ENCODE assay signal across 38 cellular contexts in the genomic region with DNA sequence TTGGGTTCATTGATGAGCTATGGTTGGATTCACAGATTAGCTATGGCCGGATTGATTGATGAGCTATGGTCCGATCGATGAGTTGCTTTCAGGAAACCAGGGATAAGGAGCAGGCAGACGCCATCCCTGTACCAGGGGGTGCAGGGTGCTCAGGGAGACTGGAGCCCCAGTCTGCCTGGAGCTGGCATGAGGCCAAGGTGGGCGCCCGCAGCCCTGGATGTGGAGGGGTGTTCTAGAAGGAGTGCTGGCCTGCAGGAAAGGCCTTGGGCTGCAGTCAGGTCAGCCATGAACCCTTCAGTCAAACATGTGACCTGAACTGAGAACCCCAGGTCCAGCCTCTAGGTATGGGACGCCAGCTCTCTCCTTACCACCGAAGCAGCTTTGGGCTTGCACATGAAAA.
"Had no signal": no experiment of that assay in that cellular context is flagged by ENCODE, and none has a peak within 500 bp of the region (broad histone marks: within the 10 kb centered on the region; RNA-seq: fewer than 3 reads in every experiment).

No MANE protein-coding gene starts in this region.

- ATAC-seq: activated CD4-positive, alpha-beta T cell treated with anti-CD3 and anti-CD28 coated beads for 36 hours; activated CD4-positive, CD25-positive, alpha-beta regulatory T cell treated with anti-CD3 and anti-CD28 coated beads, Interleukin-2, amount 50 U/mL, for 24 hours; activated CD8-positive, alpha-beta memory T cell treated with anti-CD3 and anti-CD28 coated beads, Interleukin-2, amount 10 ng/mL, durations not matched to agents 7 days and 5 days; activated CD8-positive, alpha-beta T cell treated with anti-CD3 and anti-CD28 coated beads, Interleukin-2, amount 10 ng/mL, durations not matched to agents 7 days and 5 days; activated naive CD4-positive, alpha-beta T cell treated with anti-CD3 and anti-CD28 coated beads, Interleukin-2, amount 50 U/mL, for 72 hours; activated T-cell treated with anti-CD3 and anti-CD28 coated beads, Interleukin-2, amount 50 U/mL, for 72 hours; activated T-helper 17 cell treated with anti-CD3 and anti-CD28 coated beads, Interleukin-2, amount 50 U/mL, for 72 hours; body of pancreas had no signal

- H3K27ac ChIP-seq: adrenal gland, body of pancreas, brain microvascular endothelial cell, breast epithelium, VCaP had no signal

- H3K9me3 Mint-ChIP-seq: activated CD4-positive, alpha-beta memory T cell treated with anti-CD3 and anti-CD28 coated beads, Interleukin-2, amount 10 ng/mL, durations not matched to agents 7 days and 5 days; activated CD4-positive, alpha-beta T cell treated with anti-CD3 and anti-CD28 coated beads, Interleukin-2, amount 10 ng/mL, durations not matched to agents 7 days and 5 days; activated naive CD4-positive, alpha-beta T cell treated with anti-CD3 and anti-CD28 coated beads for 36 hours; activated naive CD4-positive, alpha-beta T cell treated with anti-CD3 and anti-CD28 coated beads, Interleukin-2, amount 50 U/mL, for 72 hours; activated naive CD8-positive, alpha-beta T cell treated with anti-CD3 and anti-CD28 coated beads for 36 hours; activated T-cell treated with anti-CD3 and anti-CD28 coated beads, Interleukin-2, amount 50 U/mL, for 24 hours; activated T-cell treated with anti-CD3 and anti-CD28 coated beads, Interleukin-2, amount 50 U/mL, for 72 hours; activated T-helper 1 cell treated with anti-CD3 and anti-CD28 coated beads, Interleukin-12 subunit alpha, Interleukin-12 subunit beta, Interleukin-2, Interleukin-4 antibody, amounts not matched to agents 30 ng/mL and 10 ng/mL and 1 ng/mL, durations not matched to agents 14 hours and 24 hours and 36 hours; activated T-helper 17 cell treated with anti-CD3 and anti-CD28 coated beads, Interleukin-2, amount 50 U/mL, for 72 hours; T-helper 1 cell treated with Interleukin-12 subunit alpha and Interleukin-12 subunit beta and Interleukin-4 antibody, amounts not matched to agents 30 μg/mL and 1 μg/mL, for 36 hours; T-helper 2 cell treated with Interferon-gamma antibody and Interleukin-4, amounts not matched to agents 5 μg/mL and 100 μg/mL, for 36 hours had no signal

- H3K36me3 Mint-ChIP-seq: activated CD8-positive, alpha-beta memory T cell treated with anti-CD3 and anti-CD28 coated beads, Interleukin-2, amount 10 ng/mL, durations not matched to agents 7 days and 5 days; activated naive CD4-positive, alpha-beta T cell treated with anti-CD3 and anti-CD28 coated beads, Interleukin-2, amount 50 U/mL, for 72 hours; activated naive CD8-positive, alpha-beta T cell treated with anti-CD3 and anti-CD28 coated beads for 36 hours had no signal

- H3K9me3 ChIP-seq: adrenal gland, body of pancreas, breast epithelium had no signal

- H3K27ac Mint-ChIP-seq: activated CD4-positive, alpha-beta memory T cell treated with anti-CD3 and anti-CD28 coated beads, Interleukin-2, amount 10 ng/mL, durations not matched to agents 7 days and 5 days; activated CD4-positive, alpha-beta T cell treated with anti-CD3 and anti-CD28 coated beads for 36 hours; activated CD4-positive, alpha-beta T cell treated with anti-CD3 and anti-CD28 coated beads, Interleukin-2, amount 10 ng/mL, durations not matched to agents 7 days and 5 days; activated CD8-positive, alpha-beta memory T cell treated with anti-CD3 and anti-CD28 coated beads, Interleukin-2, amount 10 ng/mL, durations not matched to agents 7 days and 5 days; activated CD8-positive, alpha-beta T cell treated with anti-CD3 and anti-CD28 coated beads, Interleukin-2, amount 10 ng/mL, durations not matched to agents 7 days and 5 days; activated naive CD4-positive, alpha-beta T cell treated with anti-CD3 and anti-CD28 coated beads for 36 hours; activated naive CD4-positive, alpha-beta T cell treated with anti-CD3 and anti-CD28 coated beads, Interleukin-2, amount 50 U/mL, for 72 hours; activated naive CD8-positive, alpha-beta T cell treated with anti-CD3 and anti-CD28 coated beads for 36 hours; activated T-cell treated with anti-CD3 and anti-CD28 coated beads, Interleukin-2, amount 50 U/mL, for 24 hours; activated T-cell treated with anti-CD3 and anti-CD28 coated beads, Interleukin-2, amount 50 U/mL, for 72 hours; activated T-helper 1 cell treated with anti-CD3 and anti-CD28 coated beads, Interleukin-12 subunit alpha, Interleukin-12 subunit beta, Interleukin-2, Interleukin-4 antibody, amounts not matched to agents 30 ng/mL and 10 ng/mL and 1 ng/mL, durations not matched to agents 14 hours and 24 hours and 36 hours; activated T-helper 17 cell treated with anti-CD3 and anti-CD28 coated beads, Interleukin-2, amount 50 U/mL, for 72 hours; T-helper 1 cell treated with Interleukin-12 subunit alpha and Interleukin-12 subunit beta and Interleukin-4 antibody, amounts not matched to agents 30 μg/mL and 1 μg/mL, for 36 hours; T-helper 2 cell treated with Interferon-gamma antibody and Interleukin-4, amounts not matched to agents 5 μg/mL and 100 μg/mL, for 36 hours had no signal

- H3K27me3 Mint-ChIP-seq: activated CD4-positive, alpha-beta memory T cell treated with anti-CD3 and anti-CD28 coated beads, Interleukin-2, amount 10 ng/mL, durations not matched to agents 7 days and 5 days; activated CD4-positive, alpha-beta T cell treated with anti-CD3 and anti-CD28 coated beads, Interleukin-2, amount 10 ng/mL, durations not matched to agents 7 days and 5 days; activated CD8-positive, alpha-beta memory T cell treated with anti-CD3 and anti-CD28 coated beads, Interleukin-2, amount 10 ng/mL, durations not matched to agents 7 days and 5 days had no signal

- DNase-seq: activated CD4-positive, alpha-beta memory T cell treated with anti-CD3 and anti-CD28 coated beads, Interleukin-2, amount 10 ng/mL, durations not matched to agents 7 days and 5 days; activated CD4-positive, alpha-beta T cell treated with anti-CD3 and anti-CD28 coated beads for 1 hour; activated CD4-positive, alpha-beta T cell treated with anti-CD3 and anti-CD28 coated beads for 36 hours; activated CD4-positive, alpha-beta T cell treated with anti-CD3 and anti-CD28 coated beads for 48 hours; activated CD4-positive, alpha-beta T cell treated with anti-CD3 and anti-CD28 coated beads, Interleukin-2, amount 10 ng/mL, durations not matched to agents 7 days and 5 days; activated CD4-positive, alpha-beta T cell treated with anti-CD3 and anti-CD28 coated beads, Interleukin-2, amount 50 U/mL, for 48 hours; activated CD4-positive, CD25-positive, alpha-beta regulatory T cell; activated CD8-positive, alpha-beta memory T cell treated with anti-CD3 and anti-CD28 coated beads for 24 hours; activated CD8-positive, alpha-beta memory T cell treated with anti-CD3 and anti-CD28 coated beads, Interleukin-2, amount 10 ng/mL, durations not matched to agents 7 days and 5 days; activated CD8-positive, alpha-beta memory T cell treated with anti-CD3 and anti-CD28 coated beads, Interleukin-2, amount 50 U/mL, for 48 hours; activated CD8-positive, alpha-beta T cell treated with anti-CD3 and anti-CD28 coated beads, Interleukin-2, amount 10 ng/mL, durations not matched to agents 7 days and 5 days; activated effector memory CD4-positive, alpha-beta T cell treated with anti-CD3 and anti-CD28 coated beads, Interleukin-2, amount 50 U/mL, for 16 hours; activated gamma-delta T cell treated with Interleukin-2 at 50 U/mL for 16 hours; activated naive CD4-positive, alpha-beta T cell; activated naive CD4-positive, alpha-beta T cell treated with anti-CD3 and anti-CD28 coated beads for 36 hours; activated naive CD4-positive, alpha-beta T cell treated with anti-CD3 and anti-CD28 coated beads, Interleukin-2, amount 50 U/mL, for 16 hours; activated naive CD8-positive, alpha-beta T cell treated with anti-CD3 and anti-CD28 coated beads for 36 hours; activated T-cell treated with anti-CD3 and anti-CD28 coated beads, Interleukin-2, amount 50 U/mL, for 24 hours; activated T-cell treated with anti-CD3 and anti-CD28 coated beads, Interleukin-2, amount 50 U/mL, for 72 hours; adrenal gland; amniotic stem cell; aorta; brain microvascular endothelial cell; central memory CD4-positive, alpha-beta T cell; T-helper 1 cell; T-helper 2 cell; T-helper 9 cell had no signal

- H3K27me3 ChIP-seq: body of pancreas, brain microvascular endothelial cell had no signal

- H3K4me1 ChIP-seq: adrenal gland, breast epithelium had no signal

- H3K4me3 Mint-ChIP-seq: activated CD4-positive, alpha-beta memory T cell treated with anti-CD3 and anti-CD28 coated beads, Interleukin-2, amount 10 ng/mL, durations not matched to agents 7 days and 5 days; activated CD4-positive, alpha-beta T cell treated with anti-CD3 and anti-CD28 coated beads for 36 hours; activated CD4-positive, alpha-beta T cell treated with anti-CD3 and anti-CD28 coated beads, Interleukin-2, amount 10 ng/mL, durations not matched to agents 7 days and 5 days; activated CD8-positive, alpha-beta memory T cell treated with anti-CD3 and anti-CD28 coated beads, Interleukin-2, amount 10 ng/mL, durations not matched to agents 7 days and 5 days; activated CD8-positive, alpha-beta T cell treated with anti-CD3 and anti-CD28 coated beads, Interleukin-2, amount 10 ng/mL, durations not matched to agents 7 days and 5 days; activated naive CD4-positive, alpha-beta T cell treated with anti-CD3 and anti-CD28 coated beads for 36 hours; activated naive CD8-positive, alpha-beta T cell treated with anti-CD3 and anti-CD28 coated beads for 36 hours; activated T-cell treated with anti-CD3 and anti-CD28 coated beads, Interleukin-2, amount 50 U/mL, for 24 hours; activated T-cell treated with anti-CD3 and anti-CD28 coated beads, Interleukin-2, amount 50 U/mL, for 72 hours; activated T-helper 1 cell treated with anti-CD3 and anti-CD28 coated beads, Interleukin-12 subunit alpha, Interleukin-12 subunit beta, Interleukin-2, Interleukin-4 antibody, amounts not matched to agents 30 ng/mL and 10 ng/mL and 1 ng/mL, durations not matched to agents 14 hours and 24 hours and 36 hours; activated T-helper 17 cell treated with anti-CD3 and anti-CD28 coated beads, Interleukin-2, amount 50 U/mL, for 72 hours; T-helper 1 cell treated with Interleukin-12 subunit alpha and Interleukin-12 subunit beta and Interleukin-4 antibody, amounts not matched to agents 30 μg/mL and 1 μg/mL, for 36 hours; T-helper 2 cell treated with Interferon-gamma antibody and Interleukin-4, amounts not matched to agents 5 μg/mL and 100 μg/mL, for 36 hours had no signal

- H3K4me3 ChIP-seq: adrenal gland, body of pancreas, breast epithelium had no signal

- H3K4me1 Mint-ChIP-seq: activated CD4-positive, alpha-beta memory T cell treated with anti-CD3 and anti-CD28 coated beads, Interleukin-2, amount 10 ng/mL, durations not matched to agents 7 days and 5 days; activated CD4-positive, alpha-beta T cell treated with anti-CD3 and anti-CD28 coated beads for 36 hours; activated CD4-positive, alpha-beta T cell treated with anti-CD3 and anti-CD28 coated beads, Interleukin-2, amount 10 ng/mL, durations not matched to agents 7 days and 5 days; activated CD8-positive, alpha-beta memory T cell treated with anti-CD3 and anti-CD28 coated beads, Interleukin-2, amount 10 ng/mL, durations not matched to agents 7 days and 5 days; activated naive CD8-positive, alpha-beta T cell treated with anti-CD3 and anti-CD28 coated beads for 36 hours; activated T-helper 17 cell treated with anti-CD3 and anti-CD28 coated beads, Interleukin-2, amount 50 U/mL, for 72 hours had no signal

- FAIRE-seq: astrocyte, TTC549 had no signal

- H3K36me3 ChIP-seq: adrenal gland, brain microvascular endothelial cell, breast epithelium had no signal
